In genomic region chr9:98189412-98189811, GRCh38 we compare ENCODE assay signal across 1 cellular context.
TF ChIP-seq lines count a peak whose summit lies in the region.

No MANE protein-coding gene starts in this region.

TF ChIP-seq in H1, 55 proteins besides CTCF, POLR2A, EP300 and RAD21 (continued from another document):
- TF ChIP-seq KDM1A (IDR thresholded peaks at IDR 0.05; ENCODE audit: borderline replicate concordance, low read length): peak; percentile 54; the same call in 1 of the 2 replicates
